ENCODE assay signal across 15 cellular contexts in genomic region chr2:97708608-97709007, GRCh38. TPM values are rescaled to one million over a fixed set of nuclear protein-coding genes. Genes with fewer than 3 reads are reported as not detected.
DNase-seq lines count a peak whose midpoint lies in the region; ATAC-seq, FAIRE-seq and TF ChIP-seq lines count a peak whose summit lies in the region.
"Had no signal": no experiment of that assay in that cellular context is flagged by ENCODE, and none has a peak within 500 bp of the region (broad histone marks: within the 10 kb centered on the region; RNA-seq: fewer than 3 reads in every experiment).

No MANE protein-coding gene starts in this region.

- POLR2A ChIA-PET in A549 (lab: Yijun Ruan, JAX) (no interaction called here), GM12878 (lab: Charles Lee) (interaction anchor here (0.7 kb wide), 1 partner anchor 43 kb away, joined by 3 read pairs; no protein-coding TSS in a partner anchor)

- intact Hi-C loops in GM12878 (cut with micrococcal nuclease; ENCODE audit: unreplicated experiment) (loop anchor here (10.0 kb wide), 1 partner anchor 476 kb away; no protein-coding TSS in a partner anchor), gastrocnemius medialis (cut with DNase I; ENCODE audit: low total_unique reads) (no loop called here)

- CTCF ChIA-PET in A549 (lab: Yijun Ruan, JAX) (interaction anchor here (1.0 to 10.0 kb wide), 6 partner anchors 10 to 685 kb away, joined by 3 to 106 read pairs (median 6); no protein-coding TSS in a partner anchor), GM12878 (lab: Yijun Ruan, JAX) (interaction anchor here (1.2 to 4.0 kb wide), 6 partner anchors 10 to 677 kb away, joined by 3 to 40 read pairs (median 4); no protein-coding TSS in a partner anchor)

- H3K9me3 ChIP-seq in A549 (no peaks in the 10 kb centered on the region), DOHH2 (ENCODE audit: control insufficient read depth, insufficient read depth, low read length) (no peaks in the 10 kb centered on the region), GM12878 (replicated peaks; ENCODE audit: control insufficient read depth, insufficient read depth, low read length) (no peaks in the 10 kb centered on the region), osteoblast (ENCODE audit: low read depth, low read length) (no peaks in the 10 kb centered on the region), gastrocnemius medialis (no peaks in the 10 kb centered on the region)
- H3K9me3 ChIP-seq: Peyer's patch had no signal

- H3K4me2 ChIP-seq in A549, result no peak overlapping the region
- H3K4me2 ChIP-seq in DOHH2 (ENCODE audit: low read length), result peak overlapping the region; percentile 0; the same call in 1 of the 2 replicates
- H3K4me2 ChIP-seq in GM12878 (ENCODE audit: control insufficient read depth, insufficient read depth), result no peak overlapping the region
- no peak overlapping the region for H3K4me2 ChIP-seq in osteoblast (ENCODE audit: insufficient read depth, low read length)

- H3F3A ChIP-seq in DOHH2 (ENCODE audit: control insufficient read depth, insufficient read depth), result no peaks in the 10 kb centered on the region

- H3K4me1 ChIP-seq in A549 (no peaks in the 10 kb centered on the region), DOHH2 (ENCODE audit: control insufficient read depth, low read length) (peaks cover 15% of the 10 kb centered on the region), GM12878 (ENCODE audit: control insufficient read depth, insufficient read depth, low read length) (0 out of 2 replicates have a peak, but pooled peaks cover 3% of the 10 kb centered on the region), osteoblast (ENCODE audit: insufficient read depth, low read length) (no peaks in the 10 kb centered on the region), gastrocnemius medialis (no peaks in the 10 kb centered on the region)

- FAIRE-seq in A549 (lab: Jason Lieb, UNC) (no peak), GM12878 (lab: Jason Lieb, UNC) (no peak)

- H3K36me3 ChIP-seq in DOHH2 (ENCODE audit: control insufficient read depth, low read length) (no peaks in the 10 kb centered on the region), GM12878 (ENCODE audit: control insufficient read depth in 2 of 2, insufficient read depth in 2 of 2, low read length in 1 of 2) (no peaks in the 10 kb centered on the region), osteoblast (ENCODE audit: insufficient read depth, low read length) (no peaks in the 10 kb centered on the region), gastrocnemius medialis (no peaks in the 10 kb centered on the region)
- H3K36me3 ChIP-seq: Peyer's patch had no signal

- H3K27me3 ChIP-seq in DOHH2 (ENCODE audit: control insufficient read depth, low read length) (no peaks in the 10 kb centered on the region), GM12878 (replicated peaks in 1 of 2; ENCODE audit: control insufficient read depth in 2 of 2, insufficient read depth in 2 of 2, low read length in 1 of 2) (no peaks in the 10 kb centered on the region), osteoblast (ENCODE audit: insufficient read depth, low read length) (peaks cover 12% of the 10 kb centered on the region), gastrocnemius medialis (no peaks in the 10 kb centered on the region)
- H3K27me3 ChIP-seq: Peyer's patch had no signal

- in situ Hi-C loops in GM12878 (cut with MboI), result no loop called here
- in situ Hi-C loops in gastrocnemius medialis (cut with MboI; ENCODE audit: low sequenced_read_pairs in 4 of 4), result no loop called here

- no TSS peak for BruUV-seq in GM12878 (replicated peaks; lab: Mats Ljungman, UMichigan)

- TF ChIP-seq EP300 in A549 (IDR thresholded peaks at IDR 0.05) (no peak), GM12878 (IDR thresholded peaks at IDR 0.05; ENCODE audit: borderline replicate concordance in 1 of 2, control insufficient read depth in 1 of 2, low read depth in 2 of 2, low read length in 2 of 2) (no peak)

- TF ChIP-seq RAD21 in A549 (conservative IDR thresholded peaks at IDR 0.05 in 1 of 2, IDR thresholded peaks at IDR 0.05 in 1 of 2) (no peak), GM12878 (IDR thresholded peaks at IDR 0.05; ENCODE audit: insufficient read depth, low read depth, low read length) (no peak)

- TF ChIP-seq POLR2A in A549 (IDR thresholded peaks at IDR 0.05; ENCODE audit: low read length), result no peak
- TF ChIP-seq POLR2A in GM12878 (IDR thresholded peaks at IDR 0.05; ENCODE audit: low read depth, low read length), result no peak
- TF ChIP-seq POLR2A in gastrocnemius medialis (IDR thresholded peaks at IDR 0.05), result no peak

- H3K79me2 ChIP-seq in DOHH2 (ENCODE audit: control insufficient read depth, low read length) (no peaks in the 10 kb centered on the region), GM12878 (ENCODE audit: control insufficient read depth, insufficient read depth, low read length) (no peaks in the 10 kb centered on the region), osteoblast (ENCODE audit: insufficient read depth, low read length) (no peaks in the 10 kb centered on the region)

- no peak overlapping the region for H3K9ac ChIP-seq in GM12878 (ENCODE audit: control insufficient read depth, insufficient read depth, low read length)

- 71% methylated on average over 8 of the region's 8 CpGs for WGBS in A549 (ENCODE audit: missing lambda C conversion rate)
- 55% methylated on average over 8 of the region's 8 CpGs for WGBS in GM12878 (ENCODE audit: insufficient coverage, insufficient replicate concordance, low lambda C conversion rate, missing lambda C conversion rate)

- H3K4me3 ChIP-seq in A549 (no peak overlapping the region), DOHH2 (ENCODE audit: low read length) (no peak overlapping the region), GM12878 (no peak overlapping the region), osteoblast (ENCODE audit: insufficient read depth, low read length) (no peak overlapping the region), gastrocnemius medialis (no peak overlapping the region)
- H3K4me3 ChIP-seq: Peyer's patch had no signal

- H3K27ac ChIP-seq in A549 (no peak overlapping the region), DOHH2 (ENCODE audit: low read depth, low read length) (no peak overlapping the region), GM12878 (ENCODE audit: control insufficient read depth, insufficient read depth) (no peak overlapping the region), osteoblast (ENCODE audit: low read depth, low read length) (no peak overlapping the region), gastrocnemius medialis (no peak overlapping the region)
- H3K27ac ChIP-seq: C4-2B, Peyer's patch had no signal

- TF ChIP-seq CTCF in A549 (IDR thresholded peaks at IDR 0.05), result no peak
- no peak for TF ChIP-seq CTCF in DOHH2 (IDR thresholded peaks at IDR 0.05; ENCODE audit: low read depth, low read length, poor library complexity, severe bottlenecking)
- no peak for TF ChIP-seq CTCF in GM12878 (IDR thresholded peaks at IDR 0.05 in 2 of 3, conservative IDR thresholded peaks at IDR 0.05 in 1 of 3; ENCODE audit: control insufficient read depth in 2 of 3, extremely low read depth in 1 of 3, insufficient read depth in 1 of 3, low read depth in 3 of 3, low read length in 3 of 3)
- no peak for TF ChIP-seq CTCF in osteoblast (IDR thresholded peaks at IDR 0.05; ENCODE audit: extremely low read depth, low read depth, low read length)
- TF ChIP-seq CTCF in gastrocnemius medialis (IDR thresholded peaks at IDR 0.05 in 4 of 5, conservative IDR thresholded peaks at IDR 0.05 in 1 of 5), result no peak

- no peaks in the 10 kb centered on the region for H3K9me2 ChIP-seq in DOHH2 (replicated peaks; ENCODE audit: control insufficient read depth, low read length)

- SMC1A ChIA-PET in GM12878 (lab: Charles Lee; ENCODE audit: uncharacterized antibody, unreplicated experiment), result interaction anchor here (1.6 to 2.9 kb wide), 3 partner anchors 9 to 676 kb away, joined by 3 to 15 read pairs (median 6); no protein-coding TSS in a partner anchor

- RAD21 ChIA-PET in GM12878 (lab: Charles Lee; ENCODE audit: unreplicated experiment), result interaction anchor here (0.8 to 3.5 kb wide), 4 partner anchors 10 to 676 kb away, joined by 3 to 15 read pairs (median 5); no protein-coding TSS in a partner anchor

- H4K20me1 ChIP-seq in DOHH2 (ENCODE audit: control insufficient read depth, insufficient read depth, low read depth, low read length) (no peaks in the 10 kb centered on the region), GM12878 (ENCODE audit: control insufficient read depth, insufficient read depth) (no peaks in the 10 kb centered on the region), osteoblast (ENCODE audit: insufficient read depth, low read length) (no peaks in the 10 kb centered on the region)

- no peak overlapping the region for H2AFZ ChIP-seq in GM12878 (ENCODE audit: control insufficient read depth, low read depth, low read length)
- no peak overlapping the region for H2AFZ ChIP-seq in osteoblast (ENCODE audit: low read length)

- DNase-seq in A549 (ENCODE audit: low read depth in 1 of 2, low spot score in 1 of 2), result peak in 1 of 2 experiments; percentile 18
- no peak for DNase-seq in GM12878 (ENCODE audit: low read depth, low spot score)
- peak; percentile 32 for DNase-seq in osteoblast (ENCODE audit: insufficient read length, low spot score, missing footprints)
- DNase-seq in gastrocnemius medialis, result no peak
- DNase-seq in 8988T, result no peak
- DNase-seq in AG08396 (ENCODE audit: low spot score), result no peak
- DNase-seq: NCI-H1417, NCI-H1930, NCI-H524, SHP77 had no signal

- ATAC-seq in A549 (peak in 1 of 2 experiments; percentile 47; a peak in 3 of 6 replicates), GM12878 (peak; percentile 46), gastrocnemius medialis (no peak)
- ATAC-seq: HCT116, SK-N-SH treated with all-trans-retinoic acid at 6 μM for 48 hours had no signal

RNA-seq across cellular contexts. Expression of gene ZAP70, which starts 4.8 kb away (rescaled TPM):
- polyA plus RNA-seq in A549 (2011; rRNA removed), result 0.04 TPM in 1 of 2 replicates, not detected in the other
- polyA plus RNA-seq in A549 (2012; cell fraction: cytosol; rRNA removed), result 0.03 and 0.05 TPM in 2 replicates
- polyA plus RNA-seq in A549 (2012; cell fraction: nucleus; rRNA removed), result 0.50 and 0.70 TPM in 2 replicates
- polyA plus RNA-seq in A549 (2017; fragmentation: RNase III; extraction: RNeasy Plus Mini Kit Qiagen cat#74134 plus additional on column Dnase treatment), result 0.08 to 0.10 TPM (median 0.09 TPM) in 3 replicates
- not detected in 2 replicates for polyA minus RNA-seq in A549 (2011; rRNA and poly(A)+ RNA removed)
- 0.90 and 2.2 TPM in 2 replicates for total RNA-seq in GM12878 (2013; cell fraction: nucleolus; rRNA removed)
- 1.9 and 2.1 TPM in 2 replicates for total RNA-seq in GM12878 (2014; rRNA removed)
- total RNA-seq in GM12878 (2014; rRNA removed; fragmentation: Illumina TruSeq; extraction: Trizol), result 0.89 and 0.97 TPM in 2 replicates
- total RNA-seq in GM12878 (2021), result 2.5 and 2.9 TPM in 2 replicates
- 0.80 TPM for polyA plus RNA-seq in GM12878 (2011; ENCODE audit: low read depth)
- polyA plus RNA-seq in GM12878 (2011; rRNA removed), result 0.18 TPM in 1 of 2 replicates, not detected in the other
- polyA plus RNA-seq in GM12878 (2011; cell fraction: cytosol; rRNA removed), result 0.09 and 0.15 TPM in 2 replicates
- 1.3 TPM in 2 replicates for polyA plus RNA-seq in GM12878 (2011; cell fraction: nucleus; rRNA removed)
- 0.81 and 1.4 TPM in 2 replicates for polyA plus RNA-seq in GM12878 (2012)
- polyA plus RNA-seq in GM12878 (2014; fragmentation: Illumina TruSeq; extraction: Trizol), result 0.37 and 0.46 TPM in 2 replicates
- under 1 TPM in 1 of 2 experiments, not detected in 1; 0.20 TPM for polyA plus RNA-seq in GM12878 (2014; fragmentation: Nextera tagmentation; extraction: Ambion mirVana)
- polyA plus RNA-seq in GM12878 (2014; rRNA removed), result 2.4 and 2.9 TPM in 2 replicates
- polyA plus RNA-seq in GM12878 (2016; fragmentation: Nextera tagmentation; extraction: Ambion mirVana), result 1 to 10 TPM; 1.2 to 2.3 TPM
- not detected in 2 replicates for polyA minus RNA-seq in GM12878 (2011; rRNA and poly(A)+ RNA removed)
- polyA minus RNA-seq in GM12878 (2011; cell fraction: cytosol; rRNA and poly(A)+ RNA removed), result not detected in 2 replicates
- polyA minus RNA-seq in GM12878 (2011; cell fraction: nucleus; rRNA and poly(A)+ RNA removed), result not detected in 2 replicates
- total RNA-seq in osteoblast, result under 0.01 TPM in 2 replicates
- 1 to 10 TPM in 1 of 4 donors, under 1 TPM in 1, not detected in 2; 0.25 to 1.1 TPM for total RNA-seq in gastrocnemius medialis

RNA-seq across cellular contexts. Expression of gene C2orf92, which starts 39.1 kb away (rescaled TPM):
- polyA plus RNA-seq in A549 (2011; rRNA removed) (2.3 and 2.7 TPM in 2 replicates), A549 (2017; fragmentation: RNase III; extraction: RNeasy Plus Mini Kit Qiagen cat#74134 plus additional on column Dnase treatment) (1.1 to 1.9 TPM (median 1.8 TPM) in 3 replicates), GM12878 (2011; rRNA removed) (10.1 and 10.5 TPM in 2 replicates), GM12878 (2014; fragmentation: Illumina TruSeq; extraction: Trizol) (3.2 and 4.1 TPM in 2 replicates), GM12878 (2014; fragmentation: Nextera tagmentation; extraction: Ambion mirVana) (under 1 TPM; 0.40 to 0.75 TPM), GM12878 (2014; rRNA removed) (1.8 and 3.8 TPM in 2 replicates), GM12878 (2016; fragmentation: Nextera tagmentation; extraction: Ambion mirVana) (1 to 10 TPM; 2.1 to 4.5 TPM)
- 0.52 and 0.53 TPM in 2 replicates for polyA plus RNA-seq in A549 (2012; cell fraction: cytosol; rRNA removed)
- 3.0 and 4.8 TPM in 2 replicates for polyA plus RNA-seq in A549 (2012; cell fraction: nucleus; rRNA removed)
- polyA minus RNA-seq in A549 (2011; rRNA and poly(A)+ RNA removed), result 2.1 and 3.3 TPM in 2 replicates
- total RNA-seq in GM12878 (2013; cell fraction: nucleolus; rRNA removed), result 46.6 and 50.3 TPM in 2 replicates
- total RNA-seq in GM12878 (2014; rRNA removed) (3.7 and 3.8 TPM in 2 replicates), GM12878 (2014; rRNA removed; fragmentation: Illumina TruSeq; extraction: Trizol) (3.5 and 3.6 TPM in 2 replicates), GM12878 (2021) (3.4 and 3.5 TPM in 2 replicates), osteoblast (2.5 and 3.2 TPM in 2 replicates), gastrocnemius medialis (1 to 10 TPM in 1 of 4 donors, under 1 TPM in 1, not detected in 2; 0.85 to 4.2 TPM)
- polyA plus RNA-seq in GM12878 (2011; ENCODE audit: low read depth), result 3.6 TPM
- 3.8 and 4.4 TPM in 2 replicates for polyA plus RNA-seq in GM12878 (2011; cell fraction: cytosol; rRNA removed)
- polyA plus RNA-seq in GM12878 (2011; cell fraction: nucleus; rRNA removed), result 25.1 and 36.4 TPM in 2 replicates
- polyA plus RNA-seq in GM12878 (2012), result 5.2 and 5.9 TPM in 2 replicates
- 5.6 and 11.5 TPM in 2 replicates for polyA minus RNA-seq in GM12878 (2011; rRNA and poly(A)+ RNA removed)
- polyA minus RNA-seq in GM12878 (2011; cell fraction: cytosol; rRNA and poly(A)+ RNA removed), result 2.8 and 4.4 TPM in 2 replicates
- polyA minus RNA-seq in GM12878 (2011; cell fraction: nucleus; rRNA and poly(A)+ RNA removed), result 13.2 and 18.9 TPM in 2 replicates

RNA-seq across cellular contexts. Expression of gene ACTR1B, which starts 44.8 kb away (rescaled TPM):
- polyA plus RNA-seq in A549 (2011; rRNA removed) (24.7 and 30.0 TPM in 2 replicates), A549 (2017; fragmentation: RNase III; extraction: RNeasy Plus Mini Kit Qiagen cat#74134 plus additional on column Dnase treatment) (33.5 to 42.0 TPM (median 37.6 TPM) in 3 replicates), GM12878 (2011; rRNA removed) (28.7 and 44.8 TPM in 2 replicates), GM12878 (2014; fragmentation: Illumina TruSeq; extraction: Trizol) (10.1 and 25.4 TPM in 2 replicates), GM12878 (2014; fragmentation: Nextera tagmentation; extraction: Ambion mirVana) (1 to 10 TPM; 1.3 to 5.2 TPM), GM12878 (2014; rRNA removed) (60.5 and 62.8 TPM in 2 replicates), GM12878 (2016; fragmentation: Nextera tagmentation; extraction: Ambion mirVana) (10 to 100 TPM; 44.8 to 51.5 TPM)
- polyA plus RNA-seq in A549 (2012; cell fraction: cytosol; rRNA removed), result 43.3 and 54.6 TPM in 2 replicates
- polyA plus RNA-seq in A549 (2012; cell fraction: nucleus; rRNA removed), result 96.2 and 106 TPM in 2 replicates
- polyA minus RNA-seq in A549 (2011; rRNA and poly(A)+ RNA removed), result 42.7 and 43.5 TPM in 2 replicates
- 73.9 and 75.5 TPM in 2 replicates for total RNA-seq in GM12878 (2013; cell fraction: nucleolus; rRNA removed)
- total RNA-seq in GM12878 (2014; rRNA removed) (42.6 and 45.4 TPM in 2 replicates), GM12878 (2014; rRNA removed; fragmentation: Illumina TruSeq; extraction: Trizol) (29.2 and 29.3 TPM in 2 replicates), GM12878 (2021) (57.3 and 59.2 TPM in 2 replicates), osteoblast (44.9 and 53.6 TPM in 2 replicates), gastrocnemius medialis (10 to 100 TPM; 53.5 to 76.1 (median 56.5) TPM)
- 21.5 TPM for polyA plus RNA-seq in GM12878 (2011; ENCODE audit: low read depth)
- polyA plus RNA-seq in GM12878 (2011; cell fraction: cytosol; rRNA removed), result 73.0 and 85.0 TPM in 2 replicates
- polyA plus RNA-seq in GM12878 (2011; cell fraction: nucleus; rRNA removed), result 226 and 285 TPM in 2 replicates
- 44.3 and 60.0 TPM in 2 replicates for polyA plus RNA-seq in GM12878 (2012)
- 42.1 and 82.5 TPM in 2 replicates for polyA minus RNA-seq in GM12878 (2011; rRNA and poly(A)+ RNA removed)
- 22.9 and 23.1 TPM in 2 replicates for polyA minus RNA-seq in GM12878 (2011; cell fraction: cytosol; rRNA and poly(A)+ RNA removed)
- 56.5 and 66.0 TPM in 2 replicates for polyA minus RNA-seq in GM12878 (2011; cell fraction: nucleus; rRNA and poly(A)+ RNA removed)

Comparison
In these comparisons a context has a peak if more than half of its experiments do, and no peak if none do; other contexts are left out.
1. Of the 24 proteins assayed by ChIP-seq in both GM12878 and A549: peak only in GM12878: none; only in A549: USF2; in both: none; in neither: 23.